ENCODE assay signal across 13 cellular contexts in the genomic region with DNA sequence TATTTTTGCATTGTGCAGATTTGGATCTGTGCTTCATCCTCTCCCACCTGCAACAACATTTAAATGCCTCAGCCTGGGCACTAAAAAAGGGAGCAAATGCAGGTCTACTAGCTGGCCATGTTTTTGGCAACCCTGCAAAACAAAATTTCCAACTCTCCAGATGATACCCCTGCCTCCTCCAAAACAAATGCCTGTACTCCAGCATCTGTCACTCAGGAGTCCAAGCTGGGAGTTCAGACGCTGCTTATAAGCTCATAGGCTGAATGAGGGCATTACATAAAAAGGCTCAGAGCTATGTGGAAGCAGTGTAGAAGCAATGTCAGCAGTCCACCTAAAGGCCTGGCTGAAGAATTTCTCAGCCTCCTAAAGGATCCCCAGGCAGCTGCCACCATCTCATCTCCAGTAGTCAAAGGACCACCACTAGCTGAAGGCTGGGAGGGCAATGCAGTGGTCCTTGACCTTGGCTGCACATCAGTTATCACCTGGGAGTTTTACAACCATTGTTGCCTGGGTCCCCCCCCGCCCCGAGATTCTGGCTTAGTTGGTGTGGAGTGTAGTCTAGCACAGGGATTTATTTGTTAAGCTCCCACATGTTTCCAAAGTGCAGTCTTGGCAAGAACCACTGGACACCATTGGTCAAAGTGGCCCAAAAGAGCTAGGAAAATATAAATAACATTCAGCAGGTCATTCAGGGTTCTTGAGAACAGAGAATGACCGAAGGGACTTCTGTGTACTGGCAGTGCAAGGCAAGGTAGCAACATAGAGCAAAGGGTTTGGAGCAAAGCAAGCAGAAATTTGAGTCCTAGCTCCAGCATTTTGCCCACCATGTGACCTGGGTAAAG. TPM values are rescaled to one million over a fixed set of nuclear protein-coding genes. Genes with fewer than 3 reads are reported as not detected.
A peak's percentile ranks its signal among the peaks of the same experiment; 100 is the strongest.
DNase-seq lines count a peak whose midpoint lies in the region; ATAC-seq and TF ChIP-seq lines count a peak whose summit lies in the region.
"Had no signal": no experiment of that assay in that cellular context is flagged by ENCODE, and none has a peak within 500 bp of the region (broad histone marks: within the 10 kb centered on the region; RNA-seq: fewer than 3 reads in every experiment).

No MANE protein-coding gene starts in this region.

- TF ChIP-seq CTCF in Peyer's patch (IDR thresholded peaks at IDR 0.05), result no peak

- TF ChIP-seq POLR2A in Peyer's patch (IDR thresholded peaks at IDR 0.05), result no peak

- H3K36me3 Mint-ChIP-seq in activated CD4-positive, alpha-beta memory T cell treated with anti-CD3 and anti-CD28 coated beads for 36 hours, result peaks cover 7% of the 10 kb centered on the region
- H3K36me3 Mint-ChIP-seq in activated CD4-positive, alpha-beta memory T cell treated with anti-CD3 and anti-CD28 coated beads, Interleukin-2, amount 10 ng/mL, durations not matched to agents 7 days and 5 days (ENCODE audit: low read depth), result peaks cover 34% of the 10 kb centered on the region
- peaks cover 52% of the 10 kb centered on the region for H3K36me3 Mint-ChIP-seq in effector memory CD8-positive, alpha-beta T cell (ENCODE audit: insufficient read depth)

- POLR2A ChIA-PET in activated CD4-positive, alpha-beta memory T cell treated with anti-CD3 and anti-CD28 coated beads for 36 hours (lab: Charles Lee), result interaction anchor here (0.6 to 1.7 kb wide), 5 partner anchors 17 to 53 kb away, joined by 3 to 8 read pairs (median 3); no protein-coding TSS in a partner anchor
- POLR2A ChIA-PET in activated CD4-positive, alpha-beta memory T cell treated with anti-CD3 and anti-CD28 coated beads, Interleukin-2, amount 10 ng/mL, durations not matched to agents 7 days and 5 days (lab: Charles Lee), result interaction anchor here (0.9 to 10.4 kb wide), 4 partner anchors 14 to 30 kb away, joined by 3 to 113 read pairs (median 4); no protein-coding TSS in a partner anchor

- no peak overlapping the region for H3K4me3 Mint-ChIP-seq in activated CD4-positive, alpha-beta memory T cell treated with anti-CD3 and anti-CD28 coated beads for 36 hours
- H3K4me3 Mint-ChIP-seq in activated CD4-positive, alpha-beta memory T cell treated with anti-CD3 and anti-CD28 coated beads, Interleukin-2, amount 10 ng/mL, durations not matched to agents 7 days and 5 days, result no peak overlapping the region
- no peak overlapping the region for H3K4me3 Mint-ChIP-seq in effector memory CD8-positive, alpha-beta T cell
- H3K4me3 Mint-ChIP-seq in stimulated activated naive CD8-positive, alpha-beta T cell treated with anti-CD3 and anti-CD28 coated beads, Interleukin-15, amount 100 ng/mL, for 72 hours, result peak overlapping the region; percentile 5 to 11

- H3K4me1 Mint-ChIP-seq in activated CD4-positive, alpha-beta memory T cell treated with anti-CD3 and anti-CD28 coated beads for 36 hours (ENCODE audit: low read depth), result peaks cover 97% of the 10 kb centered on the region
- H3K4me1 Mint-ChIP-seq in activated CD4-positive, alpha-beta memory T cell treated with anti-CD3 and anti-CD28 coated beads, Interleukin-2, amount 10 ng/mL, durations not matched to agents 7 days and 5 days, result peaks cover 76% of the 10 kb centered on the region
- H3K4me1 Mint-ChIP-seq in effector memory CD8-positive, alpha-beta T cell (ENCODE audit: low read depth in 2 of 2), result peaks cover 88 to 100% of the 10 kb centered on the region in 2 donors
- peaks cover 100% of the 10 kb centered on the region for H3K4me1 Mint-ChIP-seq in stimulated activated naive CD8-positive, alpha-beta T cell treated with anti-CD3 and anti-CD28 coated beads, Interleukin-15, amount 100 ng/mL, for 72 hours

- intact Hi-C loops in activated CD4-positive, alpha-beta memory T cell treated with anti-CD3 and anti-CD28 coated beads for 36 hours (cut with micrococcal nuclease), result no loop called here

- no peaks in the 10 kb centered on the region for H3K36me3 ChIP-seq in Peyer's patch
- H3K36me3 ChIP-seq: heart left ventricle had no signal

- peak overlapping the region; percentile 85 for H3K27ac Mint-ChIP-seq in activated CD4-positive, alpha-beta memory T cell treated with anti-CD3 and anti-CD28 coated beads for 36 hours
- no peak overlapping the region for H3K27ac Mint-ChIP-seq in activated CD4-positive, alpha-beta memory T cell treated with anti-CD3 and anti-CD28 coated beads, Interleukin-2, amount 10 ng/mL, durations not matched to agents 7 days and 5 days
- H3K27ac Mint-ChIP-seq in effector memory CD8-positive, alpha-beta T cell, result peak overlapping the region; percentile 95 to 99
- H3K27ac Mint-ChIP-seq in stimulated activated naive CD8-positive, alpha-beta T cell treated with anti-CD3 and anti-CD28 coated beads, Interleukin-15, amount 100 ng/mL, for 72 hours, result no peak overlapping the region

- CTCF ChIA-PET in activated CD4-positive, alpha-beta memory T cell treated with anti-CD3 and anti-CD28 coated beads for 36 hours (lab: Charles Lee), result interaction anchor here (1.2 to 3.5 kb wide), 3 partner anchors 9 to 55 kb away, joined by 4 to 15 read pairs (median 10); no protein-coding TSS in a partner anchor
- CTCF ChIA-PET in activated CD4-positive, alpha-beta memory T cell treated with anti-CD3 and anti-CD28 coated beads, Interleukin-2, amount 10 ng/mL, durations not matched to agents 7 days and 5 days (lab: Charles Lee), result interaction anchor here (1.0 to 1.6 kb wide), 5 partner anchors 11 to 33 kb away, joined by 3 to 5 read pairs (median 4); no protein-coding TSS in a partner anchor

- no peaks in the 10 kb centered on the region for H3K27me3 Mint-ChIP-seq in activated CD4-positive, alpha-beta memory T cell treated with anti-CD3 and anti-CD28 coated beads for 36 hours
- no peaks in the 10 kb centered on the region for H3K27me3 Mint-ChIP-seq in activated CD4-positive, alpha-beta memory T cell treated with anti-CD3 and anti-CD28 coated beads, Interleukin-2, amount 10 ng/mL, durations not matched to agents 7 days and 5 days
- no peaks in the 10 kb centered on the region for H3K27me3 Mint-ChIP-seq in effector memory CD8-positive, alpha-beta T cell
- H3K27me3 Mint-ChIP-seq in stimulated activated naive CD8-positive, alpha-beta T cell treated with anti-CD3 and anti-CD28 coated beads, Interleukin-15, amount 100 ng/mL, for 72 hours, result no peaks in the 10 kb centered on the region

- no peaks in the 10 kb centered on the region for H3K27me3 ChIP-seq in Peyer's patch
- H3K27me3 ChIP-seq: heart left ventricle had no signal

- no peak overlapping the region for H3K4me3 ChIP-seq in Peyer's patch
- H3K4me3 ChIP-seq: A549, heart left ventricle had no signal

- no peaks in the 10 kb centered on the region for H3K9me3 ChIP-seq in Peyer's patch
- H3K9me3 ChIP-seq: A549, heart left ventricle had no signal

- peak overlapping the region in 3 of 4 donors; percentile 19 to 87 (median 37) for H3K27ac ChIP-seq in Peyer's patch
- H3K27ac ChIP-seq: A549, KMS-11 had no signal

- ATAC-seq in effector memory CD8-positive, alpha-beta T cell (replicated peaks), result no peak
- ATAC-seq in stimulated activated naive CD8-positive, alpha-beta T cell treated with anti-CD3 and anti-CD28 coated beads, Interleukin-15, amount 100 ng/mL, for 72 hours, result no peak
- ATAC-seq in HG03565 (IDR thresholded peaks at IDR 0.05; ENCODE audit: unreplicated experiment), result no peak
- ATAC-seq: A549, heart left ventricle had no signal

- H3K4me1 ChIP-seq in Peyer's patch, result peaks cover 0 to 49% (median 33%) of the 10 kb centered on the region in 4 donors

- H3K9me3 Mint-ChIP-seq in activated CD4-positive, alpha-beta memory T cell treated with anti-CD3 and anti-CD28 coated beads for 36 hours, result no peaks in the 10 kb centered on the region
- H3K9me3 Mint-ChIP-seq in activated CD4-positive, alpha-beta memory T cell treated with anti-CD3 and anti-CD28 coated beads, Interleukin-2, amount 10 ng/mL, durations not matched to agents 7 days and 5 days, result no peaks in the 10 kb centered on the region
- no peaks in the 10 kb centered on the region for H3K9me3 Mint-ChIP-seq in effector memory CD8-positive, alpha-beta T cell
- no peaks in the 10 kb centered on the region for H3K9me3 Mint-ChIP-seq in stimulated activated naive CD8-positive, alpha-beta T cell treated with anti-CD3 and anti-CD28 coated beads, Interleukin-15, amount 100 ng/mL, for 72 hours

- no peak for DNase-seq in activated CD4-positive, alpha-beta memory T cell treated with anti-CD3 and anti-CD28 coated beads for 36 hours
- no peak for DNase-seq in activated CD4-positive, alpha-beta memory T cell treated with anti-CD3 and anti-CD28 coated beads, Interleukin-2, amount 10 ng/mL, durations not matched to agents 7 days and 5 days
- DNase-seq in Peyer's patch (peak in 1 of 3 donors; percentile 44), AG08395 (ENCODE audit: low spot score) (no peak)
- DNase-seq in effector memory CD8-positive, alpha-beta T cell, result no peak
- DNase-seq in stimulated activated naive CD8-positive, alpha-beta T cell treated with anti-CD3 and anti-CD28 coated beads, Interleukin-15, amount 100 ng/mL, for 72 hours, result no peak
- no peak for DNase-seq in stimulated activated CD4-positive, alpha-beta T cell treated with anti-CD3 and anti-CD28 coated beads, Interleukin-1b, Interleukin-23, amount 100 ng/mL, for 48 hours
- DNase-seq: COR-L47, heart left ventricle, NCI-H774 had no signal

RNA-seq across cellular contexts. Expression of gene ITPKB, which starts 57.2 kb away (rescaled TPM):
- total RNA-seq in activated CD4-positive, alpha-beta memory T cell treated with anti-CD3 and anti-CD28 coated beads for 36 hours, result 10 to 100 TPM; 37.5 to 38.5 TPM
- 10 to 100 TPM; 43.6 to 44.4 TPM for total RNA-seq in activated CD4-positive, alpha-beta memory T cell treated with anti-CD3 and anti-CD28 coated beads, Interleukin-2, amount 10 ng/mL, durations not matched to agents 7 days and 5 days
- 10 to 100 TPM in 3 of 4 donors, 1 to 10 TPM in 1; 9.5 to 36.3 (median 23.0) TPM for total RNA-seq in Peyer's patch

Comparison
In these comparisons a context has a peak if more than half of its experiments do, and no peak if none do; other contexts are left out.
1. H3K27ac Mint-ChIP-seq: peak in activated CD4-positive, alpha-beta memory T cell treated with anti-CD3 and anti-CD28 coated beads for 36 hours (single experiment) and effector memory CD8-positive, alpha-beta T cell (2 of 2); none in activated CD4-positive, alpha-beta memory T cell treated with anti-CD3 and anti-CD28 coated beads, Interleukin-2, amount 10 ng/mL, durations not matched to agents 7 days and 5 days (single experiment) and stimulated activated naive CD8-positive, alpha-beta T cell treated with anti-CD3 and anti-CD28 coated beads, Interleukin-15, amount 100 ng/mL, for 72 hours (0 of 2).
2. H3K4me3 Mint-ChIP-seq: peak in stimulated activated naive CD8-positive, alpha-beta T cell treated with anti-CD3 and anti-CD28 coated beads, Interleukin-15, amount 100 ng/mL, for 72 hours (2 of 2); none in activated CD4-positive, alpha-beta memory T cell treated with anti-CD3 and anti-CD28 coated beads for 36 hours (single experiment), activated CD4-positive, alpha-beta memory T cell treated with anti-CD3 and anti-CD28 coated beads, Interleukin-2, amount 10 ng/mL, durations not matched to agents 7 days and 5 days (single experiment) and effector memory CD8-positive, alpha-beta T cell (0 of 2).